35 cellular contexts compared by ENCODE assay signal in genomic region chr12:76631741-76632140, GRCh38.
"Had no signal": no experiment of that assay in that cellular context is flagged by ENCODE, and none has a peak within 500 bp of the region (broad histone marks: within the 10 kb centered on the region; RNA-seq: fewer than 3 reads in every experiment).

No MANE protein-coding gene starts in this region.

- H3K27me3 Mint-ChIP-seq: activated B cell treated with CpG ODN at 0.5 μM for 24 hours; activated CD4-positive, alpha-beta memory T cell treated with anti-CD3 and anti-CD28 coated beads for 36 hours; activated CD4-positive, alpha-beta T cell treated with anti-CD3 and anti-CD28 coated beads for 36 hours; activated CD8-positive, alpha-beta T cell treated with anti-CD3 and anti-CD28 coated beads for 36 hours; activated naive CD8-positive, alpha-beta T cell treated with anti-CD3 and anti-CD28 coated beads for 36 hours; activated T-helper 17 cell treated with anti-CD3 and anti-CD28 coated beads, Interleukin-2, amount 50 U/mL, for 72 hours had no signal

- H3K27ac ChIP-seq: adrenal gland, body of pancreas, brain microvascular endothelial cell, breast epithelium, VCaP had no signal

- H3K4me3 Mint-ChIP-seq: activated B cell treated with CpG ODN at 0.5 μM for 24 hours; activated CD4-positive, alpha-beta memory T cell treated with anti-CD3 and anti-CD28 coated beads for 36 hours; activated CD4-positive, alpha-beta T cell treated with anti-CD3 and anti-CD28 coated beads for 36 hours; activated CD8-positive, alpha-beta T cell treated with anti-CD3 and anti-CD28 coated beads for 36 hours; activated naive CD4-positive, alpha-beta T cell treated with anti-CD3 and anti-CD28 coated beads for 36 hours; activated naive CD8-positive, alpha-beta T cell treated with anti-CD3 and anti-CD28 coated beads for 36 hours; activated T-cell treated with anti-CD3 and anti-CD28 coated beads, Interleukin-2, amount 50 U/mL, for 4 hours; activated T-cell treated with anti-CD3 and anti-CD28 coated beads, Interleukin-2, amount 50 U/mL, for 72 hours; activated T-helper 1 cell treated with anti-CD3 and anti-CD28 coated beads, Interleukin-12 subunit alpha, Interleukin-12 subunit beta, Interleukin-2, Interleukin-4 antibody, amounts not matched to agents 30 ng/mL and 10 ng/mL and 1 ng/mL, durations not matched to agents 14 hours and 24 hours and 36 hours; activated T-helper 17 cell treated with anti-CD3 and anti-CD28 coated beads, Interleukin-2, amount 50 U/mL, for 72 hours; T-helper 1 cell treated with Interleukin-12 subunit alpha and Interleukin-12 subunit beta and Interleukin-4 antibody, amounts not matched to agents 30 μg/mL and 1 μg/mL, for 36 hours; T-helper 2 cell treated with Interferon-gamma antibody and Interleukin-4, amounts not matched to agents 5 μg/mL and 100 μg/mL, for 36 hours had no signal

- DNase-seq: activated B cell treated with CpG ODN at 0.5 μM for 24 hours; activated CD4-positive, alpha-beta memory T cell treated with anti-CD3 and anti-CD28 coated beads for 36 hours; activated CD4-positive, alpha-beta T cell treated with anti-CD3 and anti-CD28 coated beads for 1 hour; activated CD4-positive, alpha-beta T cell treated with anti-CD3 and anti-CD28 coated beads for 36 hours; activated CD4-positive, alpha-beta T cell treated with anti-CD3 and anti-CD28 coated beads for 48 hours; activated CD4-positive, alpha-beta T cell treated with anti-CD3 and anti-CD28 coated beads, Interleukin-2, amount 50 U/mL, for 1 hour; activated CD4-positive, alpha-beta T cell treated with anti-CD3 and anti-CD28 coated beads, Interleukin-2, amount 50 U/mL, for 4 hours; activated CD8-positive, alpha-beta memory T cell treated with anti-CD3 and anti-CD28 coated beads, Interleukin-2, amount 50 U/mL, for 4 hours; activated CD8-positive, alpha-beta T cell treated with anti-CD3 and anti-CD28 coated beads for 36 hours; activated effector memory CD4-positive, alpha-beta T cell treated with anti-CD3 and anti-CD28 coated beads, Interleukin-2, amount 50 U/mL, for 16 hours; activated gamma-delta T cell treated with Interleukin-2 at 50 U/mL for 16 hours; activated naive CD4-positive, alpha-beta T cell; activated naive CD4-positive, alpha-beta T cell treated with anti-CD3 and anti-CD28 coated beads for 36 hours; activated naive CD4-positive, alpha-beta T cell treated with anti-CD3 and anti-CD28 coated beads, Interleukin-2, amount 50 U/mL, for 16 hours; activated naive CD8-positive, alpha-beta T cell treated with anti-CD3 and anti-CD28 coated beads for 36 hours; activated T-cell treated with anti-CD3 and anti-CD28 coated beads for 4 hours; activated T-cell treated with anti-CD3 and anti-CD28 coated beads, Interleukin-2, amount 50 U/mL, for 1 hour; activated T-cell treated with anti-CD3 and anti-CD28 coated beads, Interleukin-2, amount 50 U/mL, for 4 hours; activated T-cell treated with anti-CD3 and anti-CD28 coated beads, Interleukin-2, amount 50 U/mL, for 72 hours; adrenal gland; amniotic stem cell; aorta; body of pancreas; brain microvascular endothelial cell; central memory CD4-positive, alpha-beta T cell; T-helper 1 cell; T-helper 2 cell; T-helper 9 cell had no signal

- H3K4me1 ChIP-seq: adrenal gland, body of pancreas, breast epithelium had no signal

- ATAC-seq: activated CD4-positive, alpha-beta T cell treated with anti-CD3 and anti-CD28 coated beads for 36 hours; activated CD8-positive, alpha-beta T cell treated with anti-CD3 and anti-CD28 coated beads for 36 hours; activated naive CD4-positive, alpha-beta T cell treated with anti-CD3 and anti-CD28 coated beads, Interleukin-2, amount 50 U/mL, for 72 hours; activated T-cell treated with anti-CD3 and anti-CD28 coated beads, Interleukin-2, amount 50 U/mL, for 4 hours; activated T-cell treated with anti-CD3 and anti-CD28 coated beads, Interleukin-2, amount 50 U/mL, for 72 hours; activated T-helper 17 cell treated with anti-CD3 and anti-CD28 coated beads, Interleukin-2, amount 50 U/mL, for 72 hours; body of pancreas had no signal

- H3K27ac Mint-ChIP-seq: activated B cell treated with CpG ODN at 0.5 μM for 24 hours; activated CD4-positive, alpha-beta memory T cell treated with anti-CD3 and anti-CD28 coated beads for 36 hours; activated CD4-positive, alpha-beta T cell treated with anti-CD3 and anti-CD28 coated beads for 36 hours; activated CD8-positive, alpha-beta T cell treated with anti-CD3 and anti-CD28 coated beads for 36 hours; activated naive CD4-positive, alpha-beta T cell treated with anti-CD3 and anti-CD28 coated beads for 36 hours; activated naive CD4-positive, alpha-beta T cell treated with anti-CD3 and anti-CD28 coated beads, Interleukin-2, amount 50 U/mL, for 72 hours; activated naive CD8-positive, alpha-beta T cell treated with anti-CD3 and anti-CD28 coated beads for 36 hours; activated T-cell treated with anti-CD3 and anti-CD28 coated beads, Interleukin-2, amount 50 U/mL, for 72 hours; activated T-helper 1 cell treated with anti-CD3 and anti-CD28 coated beads, Interleukin-12 subunit alpha, Interleukin-12 subunit beta, Interleukin-2, Interleukin-4 antibody, amounts not matched to agents 30 ng/mL and 10 ng/mL and 1 ng/mL, durations not matched to agents 14 hours and 24 hours and 36 hours; activated T-helper 17 cell treated with anti-CD3 and anti-CD28 coated beads, Interleukin-2, amount 50 U/mL, for 72 hours; T-helper 1 cell treated with Interleukin-12 subunit alpha and Interleukin-12 subunit beta and Interleukin-4 antibody, amounts not matched to agents 30 μg/mL and 1 μg/mL, for 36 hours; T-helper 2 cell treated with Interferon-gamma antibody and Interleukin-4, amounts not matched to agents 5 μg/mL and 100 μg/mL, for 36 hours had no signal

- H3K9me3 ChIP-seq: adrenal gland, body of pancreas, breast epithelium had no signal

- H3K9me3 Mint-ChIP-seq: activated B cell treated with CpG ODN at 0.5 μM for 24 hours; activated CD4-positive, alpha-beta memory T cell treated with anti-CD3 and anti-CD28 coated beads for 36 hours; activated CD8-positive, alpha-beta T cell treated with anti-CD3 and anti-CD28 coated beads for 36 hours; activated naive CD4-positive, alpha-beta T cell treated with anti-CD3 and anti-CD28 coated beads for 36 hours; activated naive CD4-positive, alpha-beta T cell treated with anti-CD3 and anti-CD28 coated beads, Interleukin-2, amount 50 U/mL, for 72 hours; activated naive CD8-positive, alpha-beta T cell treated with anti-CD3 and anti-CD28 coated beads for 36 hours; activated T-cell treated with anti-CD3 and anti-CD28 coated beads, Interleukin-2, amount 50 U/mL, for 4 hours; activated T-cell treated with anti-CD3 and anti-CD28 coated beads, Interleukin-2, amount 50 U/mL, for 72 hours; activated T-helper 1 cell treated with anti-CD3 and anti-CD28 coated beads, Interleukin-12 subunit alpha, Interleukin-12 subunit beta, Interleukin-2, Interleukin-4 antibody, amounts not matched to agents 30 ng/mL and 10 ng/mL and 1 ng/mL, durations not matched to agents 14 hours and 24 hours and 36 hours; activated T-helper 17 cell treated with anti-CD3 and anti-CD28 coated beads, Interleukin-2, amount 50 U/mL, for 72 hours; T-helper 1 cell treated with Interleukin-12 subunit alpha and Interleukin-12 subunit beta and Interleukin-4 antibody, amounts not matched to agents 30 μg/mL and 1 μg/mL, for 36 hours; T-helper 2 cell treated with Interferon-gamma antibody and Interleukin-4, amounts not matched to agents 5 μg/mL and 100 μg/mL, for 36 hours had no signal

- H3K36me3 Mint-ChIP-seq: activated CD4-positive, alpha-beta memory T cell treated with anti-CD3 and anti-CD28 coated beads for 36 hours; activated naive CD4-positive, alpha-beta T cell treated with anti-CD3 and anti-CD28 coated beads, Interleukin-2, amount 50 U/mL, for 72 hours; activated naive CD8-positive, alpha-beta T cell treated with anti-CD3 and anti-CD28 coated beads for 36 hours had no signal

- H3K4me3 ChIP-seq: adrenal gland, body of pancreas, breast epithelium had no signal

- H3K36me3 ChIP-seq: adrenal gland, brain microvascular endothelial cell, breast epithelium had no signal

- H3K4me1 Mint-ChIP-seq: activated B cell treated with CpG ODN at 0.5 μM for 24 hours; activated T-helper 17 cell treated with anti-CD3 and anti-CD28 coated beads, Interleukin-2, amount 50 U/mL, for 72 hours had no signal

- H3K27me3 ChIP-seq: adrenal gland, body of pancreas, brain microvascular endothelial cell, breast epithelium had no signal
